1 cellular context compared by ENCODE assay signal in the genomic region with DNA sequence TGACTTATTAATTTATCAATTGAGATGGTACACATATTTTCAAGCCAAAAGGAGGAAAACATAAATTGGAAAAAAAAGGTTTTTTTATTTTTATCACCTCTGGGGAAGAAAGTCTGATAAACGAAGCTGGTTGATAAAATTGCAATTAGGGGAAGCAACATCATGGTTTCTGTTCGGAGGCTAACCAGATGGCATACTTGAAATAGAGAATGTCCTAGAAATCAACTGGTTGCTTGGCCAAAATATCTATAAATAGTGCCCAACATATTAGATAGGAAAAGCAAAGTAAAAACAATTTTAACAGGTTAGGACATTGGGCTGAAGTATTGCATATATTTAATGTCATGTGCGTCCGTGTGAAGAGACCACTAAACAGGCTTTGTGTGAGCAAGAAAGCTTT.
TF ChIP-seq lines count a peak whose summit lies in the region.

No MANE protein-coding gene starts in this region.

TF ChIP-seq in WTC11, 78 proteins besides CTCF, POLR2A, EP300 and RAD21 (continued from another document):
- TF ChIP-seq, protein P1, sequence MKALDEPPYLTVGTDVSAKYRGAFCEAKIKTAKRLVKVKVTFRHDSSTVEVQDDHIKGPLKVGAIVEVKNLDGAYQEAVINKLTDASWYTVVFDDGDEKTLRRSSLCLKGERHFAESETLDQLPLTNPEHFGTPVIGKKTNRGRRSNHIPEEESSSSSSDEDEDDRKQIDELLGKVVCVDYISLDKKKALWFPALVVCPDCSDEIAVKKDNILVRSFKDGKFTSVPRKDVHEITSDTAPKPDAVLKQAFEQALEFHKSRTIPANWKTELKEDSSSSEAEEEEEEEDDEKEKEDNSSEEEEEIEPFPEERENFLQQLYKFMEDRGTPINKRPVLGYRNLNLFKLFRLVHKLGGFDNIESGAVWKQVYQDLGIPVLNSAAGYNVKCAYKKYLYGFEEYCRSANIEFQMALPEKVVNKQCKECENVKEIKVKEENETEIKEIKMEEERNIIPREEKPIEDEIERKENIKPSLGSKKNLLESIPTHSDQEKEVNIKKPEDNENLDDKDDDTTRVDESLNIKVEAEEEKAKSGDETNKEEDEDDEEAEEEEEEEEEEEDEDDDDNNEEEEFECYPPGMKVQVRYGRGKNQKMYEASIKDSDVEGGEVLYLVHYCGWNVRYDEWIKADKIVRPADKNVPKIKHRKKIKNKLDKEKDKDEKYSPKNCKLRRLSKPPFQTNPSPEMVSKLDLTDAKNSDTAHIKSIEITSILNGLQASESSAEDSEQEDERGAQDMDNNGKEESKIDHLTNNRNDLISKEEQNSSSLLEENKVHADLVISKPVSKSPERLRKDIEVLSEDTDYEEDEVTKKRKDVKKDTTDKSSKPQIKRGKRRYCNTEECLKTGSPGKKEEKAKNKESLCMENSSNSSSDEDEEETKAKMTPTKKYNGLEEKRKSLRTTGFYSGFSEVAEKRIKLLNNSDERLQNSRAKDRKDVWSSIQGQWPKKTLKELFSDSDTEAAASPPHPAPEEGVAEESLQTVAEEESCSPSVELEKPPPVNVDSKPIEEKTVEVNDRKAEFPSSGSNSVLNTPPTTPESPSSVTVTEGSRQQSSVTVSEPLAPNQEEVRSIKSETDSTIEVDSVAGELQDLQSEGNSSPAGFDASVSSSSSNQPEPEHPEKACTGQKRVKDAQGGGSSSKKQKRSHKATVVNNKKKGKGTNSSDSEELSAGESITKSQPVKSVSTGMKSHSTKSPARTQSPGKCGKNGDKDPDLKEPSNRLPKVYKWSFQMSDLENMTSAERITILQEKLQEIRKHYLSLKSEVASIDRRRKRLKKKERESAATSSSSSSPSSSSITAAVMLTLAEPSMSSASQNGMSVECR (CRISPR knock-in tag; IDR thresholded peaks at IDR 0.05; ENCODE audit: borderline replicate concordance) = no peak
